Comparison of ENCODE assay signal across 8 cellular contexts in genomic region chr2:96251721-96252292, GRCh38. TPM values are rescaled to one million over a fixed set of nuclear protein-coding genes. Genes with fewer than 3 reads are reported as not detected.
DNase-seq lines count a peak whose midpoint lies in the region; ATAC-seq and TF ChIP-seq lines count a peak whose summit lies in the region.

No MANE protein-coding gene starts in this region.

- no peaks in the 10 kb centered on the region for H4K20me1 ChIP-seq in GM23248 (ENCODE audit: insufficient read depth)
- H4K20me1 ChIP-seq in neural progenitor cell (ENCODE audit: low read depth): no peaks in the 10 kb centered on the region

- H3K4me3 ChIP-seq in GM23248 (no peak overlapping the region), neural progenitor cell (no peak overlapping the region), colonic mucosa (no peak overlapping the region)

- H3F3A ChIP-seq in GM23248 (ENCODE audit: insufficient read depth) (peaks cover 30% of the 10 kb centered on the region), neural progenitor cell (ENCODE audit: low read depth) (peaks cover 2% of the 10 kb centered on the region)

- H3K79me2 ChIP-seq in GM23248 (ENCODE audit: insufficient read depth): peaks cover 28% of the 10 kb centered on the region
- no peaks in the 10 kb centered on the region for H3K79me2 ChIP-seq in neural progenitor cell (ENCODE audit: low read depth)

- H3K9me3 Mint-ChIP-seq in neural progenitor cell: no peaks in the 10 kb centered on the region

- ATAC-seq in GM18519 (IDR thresholded peaks at IDR 0.05; ENCODE audit: low FRiP score, unreplicated experiment) (no peak), HG03520 (IDR thresholded peaks at IDR 0.05; ENCODE audit: unreplicated experiment) (no peak)

- H3K9me3 ChIP-seq in GM23248 (ENCODE audit: low read depth): no peaks in the 10 kb centered on the region
- H3K9me3 ChIP-seq in neural progenitor cell (ENCODE audit: low read depth): no peaks in the 10 kb centered on the region
- no peaks in the 10 kb centered on the region for H3K9me3 ChIP-seq in colonic mucosa

- peaks cover 11% of the 10 kb centered on the region for H3K36me3 ChIP-seq in GM23248 (ENCODE audit: low read depth)
- H3K36me3 ChIP-seq in neural progenitor cell: no peaks in the 10 kb centered on the region
- peaks cover 22% of the 10 kb centered on the region for H3K36me3 ChIP-seq in colonic mucosa

- WGBS in GM23248 (ENCODE audit: low coverage in 1 of 2, low lambda C conversion rate in 2 of 2, missing lambda C conversion rate in 2 of 2), 2 experiments: 74 to 75% methylated on average over 6 of the region's 6 CpGs

- peaks cover 10% of the 10 kb centered on the region for H3K36me3 Mint-ChIP-seq in neural progenitor cell

- no peak overlapping the region for H3K4me3 Mint-ChIP-seq in neural progenitor cell

- H3K9ac ChIP-seq in GM23248: no peak overlapping the region
- H3K9ac ChIP-seq in neural progenitor cell: no peak overlapping the region
- no peak overlapping the region for H3K9ac ChIP-seq in colonic mucosa (ENCODE audit: low read depth in 2 of 2, low read length in 2 of 2)

- peak overlapping the region; percentile 10 for H3K27ac Mint-ChIP-seq in neural progenitor cell

- in situ Hi-C loops in GM23248 (cut with MboI): loop anchor here (25.0 kb wide), 1 partner anchor 240 kb away; no protein-coding TSS in a partner anchor

- peaks cover 10% of the 10 kb centered on the region for H3K4me1 Mint-ChIP-seq in neural progenitor cell

- H3K4me2 ChIP-seq in GM23248 (ENCODE audit: unreplicated experiment) (peak overlapping the region; percentile 28), neural progenitor cell (no peak overlapping the region)

- TF ChIP-seq CTCF in neural progenitor cell (IDR thresholded peaks at IDR 0.05): no peak
- no peak for TF ChIP-seq CTCF in colonic mucosa (IDR thresholded peaks at IDR 0.05)

- H3K27ac ChIP-seq in GM23248 (peak overlapping the region; percentile 26), neural progenitor cell (no peak overlapping the region), colonic mucosa (no peak overlapping the region)

- peak; percentile 81 for DNase-seq in GM23248
- peak; percentile 65 for DNase-seq in T1000 (lab: John Stamatoyannopoulos, UW)
- DNase-seq in fibroblast of gingiva (ENCODE audit: low read depth): peak; percentile 93
- DNase-seq in neural progenitor cell (ENCODE audit: low spot score): peak; percentile 73
- DNase-seq in colonic mucosa: no peak
- no peak for DNase-seq in NCI-H2227 (lab: John Stamatoyannopoulos, UW; ENCODE audit: unreplicated experiment)

- peaks cover 2% of the 10 kb centered on the region for H3K27me3 Mint-ChIP-seq in neural progenitor cell (ENCODE audit: insufficient read depth, low read depth)

- H2AFZ ChIP-seq in GM23248 (no peak overlapping the region), neural progenitor cell (replicated peaks) (no peak overlapping the region)

- H3K4me1 ChIP-seq in GM23248 (ENCODE audit: insufficient read depth) (peaks cover 23% of the 10 kb centered on the region), neural progenitor cell (no peaks in the 10 kb centered on the region), colonic mucosa (no peaks in the 10 kb centered on the region)

- no peaks in the 10 kb centered on the region for H3K9me2 ChIP-seq in GM23248 (ENCODE audit: insufficient read depth)

- no peaks in the 10 kb centered on the region for H3K27me3 ChIP-seq in GM23248 (replicated peaks; ENCODE audit: insufficient read depth)
- H3K27me3 ChIP-seq in neural progenitor cell: no peaks in the 10 kb centered on the region
- H3K27me3 ChIP-seq in colonic mucosa: no peaks in the 10 kb centered on the region

- intact Hi-C loops in colonic mucosa (cut with DNase I): loop anchor here (5.0 kb wide), 1 partner anchor 40 kb away; no protein-coding TSS in a partner anchor

RNA-seq across cellular contexts. Expression of gene TMEM127, which starts 14.0 kb away (rescaled TPM):
- total RNA-seq in GM23248 (2014; rRNA removed; shearing (Covaris generic)): 43.6 and 46.8 TPM in 2 replicates
- polyA plus RNA-seq in GM23248 (2016; fragmentation: Nextera tagmentation; extraction: Ambion mirVana): 33.4 and 34.0 TPM in 2 replicates
- total RNA-seq in neural progenitor cell (ENCODE audit: low replicate concordance) (9.1 and 16.1 TPM in 2 replicates), colonic mucosa (10 to 100 TPM; 61.9 to 81.1 TPM)

RNA-seq across cellular contexts. Expression of gene CIAO1, which starts 14.2 kb away (rescaled TPM):
- total RNA-seq in GM23248 (2014; rRNA removed; shearing (Covaris generic)): 110 and 126 TPM in 2 replicates
- polyA plus RNA-seq in GM23248 (2016; fragmentation: Nextera tagmentation; extraction: Ambion mirVana): 69.3 and 71.1 TPM in 2 replicates
- 55.9 and 106 TPM in 2 replicates for total RNA-seq in neural progenitor cell (ENCODE audit: low replicate concordance)
- total RNA-seq in colonic mucosa: 10 to 100 TPM; 56.0 to 75.5 TPM

RNA-seq across cellular contexts. Expression of gene STARD7, which starts 43.2 kb away (rescaled TPM):
- 120 and 129 TPM in 2 replicates for total RNA-seq in GM23248 (2014; rRNA removed; shearing (Covaris generic))
- polyA plus RNA-seq in GM23248 (2016; fragmentation: Nextera tagmentation; extraction: Ambion mirVana): 93.3 and 94.2 TPM in 2 replicates
- total RNA-seq in neural progenitor cell (ENCODE audit: low replicate concordance): 162 and 179 TPM in 2 replicates
- total RNA-seq in colonic mucosa: 100 to 1,000 TPM; 102 to 179 TPM

RNA-seq across cellular contexts. Expression of gene SNRNP200, which starts 53.5 kb away (rescaled TPM):
- 30.6 and 34.2 TPM in 2 replicates for total RNA-seq in GM23248 (2014; rRNA removed; shearing (Covaris generic))
- 40.5 and 41.8 TPM in 2 replicates for polyA plus RNA-seq in GM23248 (2016; fragmentation: Nextera tagmentation; extraction: Ambion mirVana)
- total RNA-seq in neural progenitor cell (ENCODE audit: low replicate concordance) (94.3 and 128 TPM in 2 replicates), colonic mucosa (100 to 1,000 TPM in 1 of 2 donors, 10 to 100 TPM in 1; 90.4 to 127 TPM)

Comparison
In these comparisons a context has a peak if more than half of its experiments do, and no peak if none do; other contexts are left out.
1. DNase-seq: peak in GM23248 (single experiment), T1000 (single experiment), fibroblast of gingiva (single experiment) and neural progenitor cell (single experiment); none in colonic mucosa (single experiment) and NCI-H2227 (single experiment).